In genomic region chr17:7588553-7589203, GRCh38 we compare ENCODE assay signal across 8 cellular contexts. TPM values are rescaled to one million over a fixed set of nuclear protein-coding genes. Genes with fewer than 3 reads are reported as not detected.
A peak's percentile ranks its signal among the peaks of the same experiment; 100 is the strongest.
DNase-seq lines count a peak whose midpoint lies in the region; ATAC-seq and TF ChIP-seq lines count a peak whose summit lies in the region.

No MANE protein-coding gene starts in this region.

- H3K36me3 ChIP-seq in IMR-90 (ENCODE audit: control insufficient read depth, insufficient read depth, low read length) (peaks cover 40% of the 10 kb centered on the region), endocrine pancreas (ENCODE audit: control insufficient read depth, insufficient read depth, low read length) (peaks cover 4% of the 10 kb centered on the region), lower lobe of right lung (peaks cover 64% of the 10 kb centered on the region), thymus (ENCODE audit: control insufficient read depth, insufficient read depth) (peaks cover 56% of the 10 kb centered on the region)

- no peak for DNase-seq in IMR-90
- no peak for DNase-seq in lower lobe of right lung
- DNase-seq in CD1c-positive myeloid dendritic cell (ENCODE audit: extremely low spot score), result no peak
- DNase-seq in hepatic stellate cell (ENCODE audit: low spot score), result no peak

- H2BK20ac ChIP-seq in IMR-90 (ENCODE audit: low read depth, low read length), result no peak overlapping the region

- POLR2A ChIA-PET in IMR-90 (lab: Charles Lee; ENCODE audit: unreplicated experiment), result interaction anchor here (0.5 to 1.1 kb wide), 3 partner anchors 8 to 98 kb away, joined by 3 to 6 read pairs (median 3); partner anchors contain the start of gene CD68

- H2BK15ac ChIP-seq in IMR-90 (ENCODE audit: low read depth, low read length), result no peak overlapping the region

- CTCF ChIA-PET in IMR-90 (lab: Yijun Ruan, JAX), result interaction anchor here (0.6 to 1.5 kb wide), 6 partner anchors 10 to 28 kb away, joined by 3 to 9 read pairs (median 4); no protein-coding TSS in a partner anchor

- H3K18ac ChIP-seq in IMR-90 (ENCODE audit: low read depth, low read length), result no peak overlapping the region

- no peak overlapping the region; the same call in 1 of the 2 replicates for H4K91ac ChIP-seq in IMR-90 (ENCODE audit: insufficient read depth, low read depth, low read length)

- peak overlapping the region; percentile 75 for H3K14ac ChIP-seq in IMR-90 (replicated peaks; ENCODE audit: low read depth, low read length)

- TF ChIP-seq RAD21 in IMR-90 (IDR thresholded peaks at IDR 0.05; ENCODE audit: low read length), result no peak

- H4K5ac ChIP-seq in IMR-90 (ENCODE audit: low read depth, low read length), result peak overlapping the region; percentile 1; the same call in 1 of the 2 replicates

- TF ChIP-seq CTCF in IMR-90 (conservative IDR thresholded peaks at IDR 0.05; ENCODE audit: low read depth, low read length) (no peak), lower lobe of right lung (IDR thresholded peaks at IDR 0.05) (no peak)

- no peaks in the 10 kb centered on the region for H3K9me3 ChIP-seq in IMR-90 (ENCODE audit: control insufficient read depth, insufficient read depth, low read length)
- H3K9me3 ChIP-seq in endocrine pancreas (ENCODE audit: control insufficient read depth, low read length), result no peaks in the 10 kb centered on the region
- H3K9me3 ChIP-seq in lower lobe of right lung, result no peaks in the 10 kb centered on the region
- H3K9me3 ChIP-seq in thymus (ENCODE audit: control insufficient read depth), result no peaks in the 10 kb centered on the region

- H3K9ac ChIP-seq in IMR-90 (ENCODE audit: low read depth, low read length), result peak overlapping the region; percentile 30
- peak overlapping the region; percentile 75 for H3K9ac ChIP-seq in endocrine pancreas (ENCODE audit: control insufficient read depth, insufficient read depth, low read length)

- no peak for TF ChIP-seq POLR2A in IMR-90 (IDR thresholded peaks at IDR 0.05; ENCODE audit: low read depth, low read length)

- peaks cover 15% of the 10 kb centered on the region for H4K20me1 ChIP-seq in IMR-90 (ENCODE audit: insufficient read depth, low read length)

- dilution Hi-C loops in IMR-90 (cut with HindIII; ENCODE audit: low sequenced_read_pairs, unreplicated experiment), result no loop called here

- H3K4me1 ChIP-seq in IMR-90 (ENCODE audit: control insufficient read depth, insufficient read depth, low read length), result peaks cover 34% of the 10 kb centered on the region
- H3K4me1 ChIP-seq in endocrine pancreas (ENCODE audit: control insufficient read depth, insufficient read depth, low read length), result no peaks in the 10 kb centered on the region
- H3K4me1 ChIP-seq in lower lobe of right lung, result peaks cover 33% of the 10 kb centered on the region
- H3K4me1 ChIP-seq in thymus (ENCODE audit: control insufficient read depth, insufficient read depth, low read length), result peaks cover 8% of the 10 kb centered on the region

- no peak overlapping the region; the same call in 1 of the 2 replicates for H2BK120ac ChIP-seq in IMR-90 (ENCODE audit: low read depth, low read length)

- peak overlapping the region; percentile 74 for H2AK5ac ChIP-seq in IMR-90 (ENCODE audit: low read depth, low read length)

- H3K79me1 ChIP-seq in IMR-90 (ENCODE audit: low read depth in 1 of 2, low read length in 2 of 2), result peaks cover 23 to 68% of the 10 kb centered on the region in 2 experiments

- H2BK5ac ChIP-seq in IMR-90 (ENCODE audit: low read depth, low read length, poor library complexity, severe bottlenecking), result peak overlapping the region; percentile 90

- peak overlapping the region; percentile 68 for H3K4ac ChIP-seq in IMR-90 (ENCODE audit: low read depth, low read length)

- BruUV-seq in IMR-90 (replicated peaks; lab: Mats Ljungman, UMichigan), result no TSS peak

- no peak overlapping the region for H2AFZ ChIP-seq in IMR-90 (replicated peaks; ENCODE audit: low read length, poor library complexity)

- 82% methylated on average over 12 of the region's 30 CpGs; no CpG with 5 or more reads in 1 of the 2 experiments for WGBS in IMR-90 (ENCODE audit: extremely low coverage in 2 of 2, insufficient read length in 1 of 2), 2 experiments
- 93% methylated on average over 30 of the region's 30 CpGs for WGBS in thymus

- peak overlapping the region; percentile 55; the same call in 1 of the 2 replicates for H3K23ac ChIP-seq in IMR-90 (ENCODE audit: low read depth, low read length)

- H4K8ac ChIP-seq in IMR-90 (ENCODE audit: low read depth in 2 of 2, low read length in 2 of 2), result peak overlapping the region; percentile 21 to 47; a peak in 3 of 4 replicates

- peak overlapping the region; percentile 36; the same call in 1 of the 2 replicates for H3K4me2 ChIP-seq in IMR-90 (ENCODE audit: low read depth, low read length)

- no peak for ATAC-seq in IMR-90 (ENCODE audit: low read depth)
- no peak for ATAC-seq in lower lobe of right lung
- ATAC-seq in GM18511 (IDR thresholded peaks at IDR 0.05; ENCODE audit: unreplicated experiment), result no peak
- ATAC-seq in GM18870 (IDR thresholded peaks at IDR 0.05; ENCODE audit: unreplicated experiment), result no peak

- H2AK9ac ChIP-seq in IMR-90 (replicated peaks; ENCODE audit: low read depth, low read length, poor library complexity), result peak overlapping the region; percentile 87

- peaks cover 18% of the 10 kb centered on the region for H3K9me1 ChIP-seq in IMR-90 (ENCODE audit: insufficient read depth, low read length)

- intact Hi-C loops in IMR-90 (cut with micrococcal nuclease) (loop anchor here (1.0 to 2.0 kb wide), 2 partner anchors 74 to 308 kb away; partner anchors contain the start of gene SLC2A4), lower lobe of right lung (cut with DNase I) (no loop called here)

- H3K27ac ChIP-seq in IMR-90 (ENCODE audit: insufficient read depth, low read length) (peak overlapping the region; percentile 75), lower lobe of right lung (peak overlapping the region; percentile 49), thymus (ENCODE audit: low read depth) (peak overlapping the region; percentile 47)

- H3K4me3 ChIP-seq in IMR-90 (ENCODE audit: insufficient read depth, low read depth, low read length) (no peak overlapping the region), endocrine pancreas (ENCODE audit: control insufficient read depth, insufficient read depth, low read length) (no peak overlapping the region), lower lobe of right lung (peak overlapping the region; percentile 40), thymus (ENCODE audit: low read length) (no peak overlapping the region)

- H3K27me3 ChIP-seq in IMR-90 (ENCODE audit: control insufficient read depth, insufficient read depth, low read length) (no peaks in the 10 kb centered on the region), endocrine pancreas (ENCODE audit: control insufficient read depth, insufficient read depth, low read length) (no peaks in the 10 kb centered on the region), lower lobe of right lung (ENCODE audit: low read depth) (no peaks in the 10 kb centered on the region), thymus (ENCODE audit: control insufficient read depth, insufficient read depth) (no peaks in the 10 kb centered on the region)

- H3K56ac ChIP-seq in IMR-90 (ENCODE audit: extremely low read depth, insufficient read depth, low read length), result no peak overlapping the region

- in situ Hi-C loops in IMR-90 (cut with MboI; ENCODE audit: low sequenced_read_pairs), result no loop called here

TF ChIP-seq in IMR-90, 13 proteins besides CTCF, POLR2A, EP300 and RAD21:
- TF ChIP-seq USF2 (IDR thresholded peaks at IDR 0.05; ENCODE audit: low read depth, low read length), result no peak
- no peak for TF ChIP-seq MAZ (IDR thresholded peaks at IDR 0.05; ENCODE audit: borderline replicate concordance, low read depth, low read length)

RNA-seq across cellular contexts. Expression of gene SOX15, which starts 1.2 kb away (rescaled TPM):
- total RNA-seq in IMR-90 (2012; rRNA removed), result 0.18 and 0.28 TPM in 2 replicates
- 0.62 and 1.0 TPM in 2 replicates for polyA plus RNA-seq in IMR-90 (2012; rRNA removed)
- polyA plus RNA-seq in IMR-90 (2012; cell fraction: cytosol; rRNA removed), result 2.4 and 3.1 TPM in 2 replicates
- 0.84 and 3.4 TPM in 2 replicates for polyA plus RNA-seq in IMR-90 (2012; cell fraction: nucleus; rRNA removed; ENCODE audit: low replicate concordance)
- total RNA-seq in lower lobe of right lung, result 0.47 TPM
- 5.2 TPM for polyA plus RNA-seq in thymus

RNA-seq across cellular contexts. Expression of gene MPDU1, which starts 5.0 kb away (rescaled TPM):
- total RNA-seq in IMR-90 (2012; rRNA removed) (142 and 149 TPM in 2 replicates), lower lobe of right lung (55.3 TPM)
- polyA plus RNA-seq in IMR-90 (2012; rRNA removed) (135 and 152 TPM in 2 replicates), thymus (48.0 TPM)
- polyA plus RNA-seq in IMR-90 (2012; cell fraction: cytosol; rRNA removed), result 111 and 139 TPM in 2 replicates
- polyA plus RNA-seq in IMR-90 (2012; cell fraction: nucleus; rRNA removed; ENCODE audit: low replicate concordance), result 74.4 and 102 TPM in 2 replicates

RNA-seq across cellular contexts. Expression of gene CD68, which starts 9.2 kb away (rescaled TPM):
- total RNA-seq in IMR-90 (2012; rRNA removed), result 16.0 and 23.3 TPM in 2 replicates
- 43.1 and 55.0 TPM in 2 replicates for polyA plus RNA-seq in IMR-90 (2012; rRNA removed)
- 18.3 and 59.5 TPM in 2 replicates for polyA plus RNA-seq in IMR-90 (2012; cell fraction: cytosol; rRNA removed)
- 2.6 and 3.5 TPM in 2 replicates for polyA plus RNA-seq in IMR-90 (2012; cell fraction: nucleus; rRNA removed; ENCODE audit: low replicate concordance)
- 667 TPM for total RNA-seq in lower lobe of right lung
- 124 TPM for polyA plus RNA-seq in thymus

RNA-seq across cellular contexts. Expression of gene FXR2, which starts 26.0 kb away (rescaled TPM):
- total RNA-seq in IMR-90 (2012; rRNA removed) (38.6 and 39.1 TPM in 2 replicates), lower lobe of right lung (36.0 TPM)
- polyA plus RNA-seq in IMR-90 (2012; rRNA removed) (55.9 and 59.8 TPM in 2 replicates), thymus (36.6 TPM)
- 27.8 and 47.9 TPM in 2 replicates for polyA plus RNA-seq in IMR-90 (2012; cell fraction: cytosol; rRNA removed)
- 55.8 and 92.1 TPM in 2 replicates for polyA plus RNA-seq in IMR-90 (2012; cell fraction: nucleus; rRNA removed; ENCODE audit: low replicate concordance)

RNA-seq across cellular contexts. Expression of gene SENP3, which starts 27.0 kb away (rescaled TPM):
- total RNA-seq in IMR-90 (2012; rRNA removed) (72.8 and 120 TPM in 2 replicates), lower lobe of right lung (87.0 TPM)
- polyA plus RNA-seq in IMR-90 (2012; rRNA removed) (74.7 and 82.4 TPM in 2 replicates), thymus (44.7 TPM)
- 37.8 and 97.7 TPM in 2 replicates for polyA plus RNA-seq in IMR-90 (2012; cell fraction: cytosol; rRNA removed)
- 35.2 and 52.7 TPM in 2 replicates for polyA plus RNA-seq in IMR-90 (2012; cell fraction: nucleus; rRNA removed; ENCODE audit: low replicate concordance)

Comparison
In these comparisons a context has a peak if more than half of its experiments do, and no peak if none do; other contexts are left out.
1. RNA of gene CD68, which starts 9.2 kb away (total RNA-seq): 667 TPM in lower lobe of right lung (single experiment); 16.0 to 23.3 TPM in IMR-90; every median in the first group is over 10 times any median in the second.
2. Peak in every context shown above with its lines, with median percentiles within 50 percentile points of each other: H3K27ac ChIP-seq.